Comparison of ENCODE assay signal across 9 cellular contexts in genomic region chr9:2970864-2971263, GRCh38.
"Had no signal": no experiment of that assay in that cellular context is flagged by ENCODE, and none has a peak within 500 bp of the region (broad histone marks: within the 10 kb centered on the region; RNA-seq: fewer than 3 reads in every experiment).

No MANE protein-coding gene starts in this region.

- H3K4me3 Mint-ChIP-seq: HFFc6, IgD-negative memory B cell had no signal

- H3K9ac ChIP-seq: GM23248 had no signal

- ATAC-seq: HCT116 had no signal

- H3K4me1 Mint-ChIP-seq: IgD-negative memory B cell had no signal

- H3K27ac ChIP-seq: GM23248, HL-60 had no signal

- H3K27ac Mint-ChIP-seq: HFFc6, IgD-negative memory B cell had no signal

- H3K9me3 ChIP-seq: HAP-1 had no signal

- H2AFZ ChIP-seq: GM23248 had no signal

- DNase-seq: GM23248, GOT3, H7, HFFc6, KG1 had no signal

- H3K36me3 Mint-ChIP-seq: IgD-negative memory B cell had no signal

- H3K36me3 ChIP-seq: HAP-1 had no signal

- H3K4me3 ChIP-seq: GM23248, HAP-1 had no signal
